Comparison of ENCODE assay signal across 17 cellular contexts in the genomic region with DNA sequence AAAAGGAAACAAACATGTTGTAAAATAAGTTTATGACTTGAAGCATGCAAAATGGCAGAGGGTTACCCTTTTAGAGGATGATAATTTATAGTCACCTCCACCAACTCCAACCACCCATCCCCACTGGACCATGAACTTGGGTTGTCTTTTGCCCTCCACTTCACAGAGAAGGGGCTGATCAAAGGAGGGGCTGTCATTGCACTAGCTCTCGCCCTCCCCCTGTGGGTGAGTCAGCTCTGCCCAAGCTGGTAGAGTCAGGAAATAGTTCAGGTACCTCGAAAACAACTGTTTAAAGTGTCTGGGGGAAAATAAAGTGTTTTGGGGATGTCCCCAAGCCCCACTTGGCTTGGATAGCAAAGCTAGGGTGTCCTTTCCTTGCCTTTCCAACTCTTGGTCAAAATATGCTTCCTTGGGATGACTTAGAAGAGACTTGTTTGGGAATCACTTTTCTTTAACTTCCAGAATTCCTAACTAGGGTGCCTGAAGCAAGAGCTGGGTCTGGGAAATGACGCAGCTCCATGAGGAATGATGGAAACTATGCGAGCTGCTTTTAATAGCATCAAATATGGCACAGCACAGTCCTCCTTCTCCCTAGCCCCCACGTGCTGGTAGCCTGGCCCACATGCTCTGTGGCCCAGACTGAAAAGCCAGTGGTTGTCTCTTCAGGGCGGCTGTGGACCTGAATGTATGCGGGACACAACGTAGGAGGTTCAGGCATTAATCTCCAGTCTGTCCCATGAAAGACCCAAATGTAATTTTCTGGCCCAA. TPM values are rescaled to one million over a fixed set of nuclear protein-coding genes. Genes with fewer than 3 reads are reported as not detected.
DNase-seq lines count a peak whose midpoint lies in the region; ATAC-seq, FAIRE-seq and TF ChIP-seq lines count a peak whose summit lies in the region.
"Had no signal": no experiment of that assay in that cellular context is flagged by ENCODE, and none has a peak within 500 bp of the region (broad histone marks: within the 10 kb centered on the region; RNA-seq: fewer than 3 reads in every experiment).

No MANE protein-coding gene starts in this region.

- no peak overlapping the region for H4K91ac ChIP-seq in mesenchymal stem cell (ENCODE audit: low read length)

- no peak overlapping the region for H2AK5ac ChIP-seq in mesenchymal stem cell (ENCODE audit: low read length, severe bottlenecking)

- DNase-seq in AG04449 (ENCODE audit: low read depth, low spot score) (peak; percentile 64), HCEC 1CT (peak; percentile 23), K562 (ENCODE audit: extremely low read depth in 1 of 4, low spot score in 3 of 4) (no peak), mesenchymal stem cell (peak; percentile 27), cerebellar cortex (ENCODE audit: low spot score) (no peak), Right ventricle myocardium superior (no peak)
- DNase-seq in activated CD4-positive, CD25-positive, alpha-beta regulatory T cell treated with anti-CD3 and anti-CD28 coated beads, Interleukin-2, amount 50 U/mL, for 72 hours, result no peak
- DNase-seq in stimulated activated CD4-positive, alpha-beta T cell treated with anti-CD3 and anti-CD28 coated beads, Interleukin-12 subunit alpha, Interleukin-12 subunit beta, amount 100 ng/mL, for 4 hours, result no peak
- DNase-seq: activated CD4-positive, alpha-beta T cell treated with anti-CD3 and anti-CD28 coated beads, Interleukin-2, amount 50 U/mL, for 48 hours; activated gamma-delta T cell; NCI-H1105; NCI-H526; posterior cingulate gyrus; upper lobe of right lung had no signal

- H2BK120ac ChIP-seq in mesenchymal stem cell (ENCODE audit: low read depth, low read length), result no peak overlapping the region

- H3K79me2 ChIP-seq in K562 (ENCODE audit: control insufficient read depth, insufficient read depth, low read length), result no peaks in the 10 kb centered on the region

- no peak for FAIRE-seq in K562 (lab: Jason Lieb, UNC)
- FAIRE-seq: endometrium, H54 had no signal

- CTCF ChIA-PET in AG04449 (lab: Yijun Ruan, JAX) (interaction anchor here (0.9 to 1.3 kb wide), 4 partner anchors 8 to 81 kb away, joined by 3 to 5 read pairs (median 4); no protein-coding TSS in a partner anchor), K562 (lab: Yijun Ruan, JAX; ENCODE audit: low intra/inter-chr PET ratio) (no interaction called here)

- H4K20me1 ChIP-seq in K562 (replicated peaks; ENCODE audit: control insufficient read depth, insufficient read depth, low read length), result no peaks in the 10 kb centered on the region

- no peaks in the 10 kb centered on the region for H3K36me3 ChIP-seq in K562 (ENCODE audit: control insufficient read depth, insufficient read depth, low read length)
- H3K36me3 ChIP-seq in mesenchymal stem cell (ENCODE audit: control insufficient read depth in 1 of 2, insufficient read depth in 2 of 2, low read depth in 1 of 2, low read length in 2 of 2), result no peaks in the 10 kb centered on the region
- H3K36me3 ChIP-seq: breast epithelium, upper lobe of right lung had no signal

- no peak for TF ChIP-seq RAD21 in K562 (CRISPR knock-in tag; conservative IDR thresholded peaks at IDR 0.05 in 1 of 2, IDR thresholded peaks at IDR 0.05 in 1 of 2)

- H3K4me2 ChIP-seq in K562 (ENCODE audit: insufficient read depth, low read length), result no peak overlapping the region
- H3K4me2 ChIP-seq in mesenchymal stem cell (ENCODE audit: low read length, poor library complexity, severe bottlenecking), result no peak overlapping the region

- H3K27ac ChIP-seq in K562 (ENCODE audit: extremely low read depth, low read depth, low read length) (no peak overlapping the region), mesenchymal stem cell (ENCODE audit: low read length, poor library complexity, severe bottlenecking) (no peak overlapping the region)
- H3K27ac ChIP-seq: upper lobe of right lung had no signal

- POLR2A ChIA-PET in AG04449 (lab: Yijun Ruan, JAX), result no interaction called here
- POLR2A ChIA-PET in K562 (lab: Yijun Ruan, JAX), result interaction anchor here (0.6 to 0.8 kb wide), 2 partner anchors 26 to 1828 kb away, joined by 3 read pairs; no protein-coding TSS in a partner anchor

- no peak overlapping the region for H2BK15ac ChIP-seq in mesenchymal stem cell (ENCODE audit: low read depth, poor library complexity, severe bottlenecking)

- H2AFZ ChIP-seq in K562 (ENCODE audit: low read depth, low read length), result no peak overlapping the region
- no peak overlapping the region for H2AFZ ChIP-seq in mesenchymal stem cell (ENCODE audit: low read depth, low read length)

- ATAC-seq in K562, result no peak
- no peak for ATAC-seq in Right ventricle myocardium superior (ENCODE audit: poor library complexity)
- ATAC-seq: upper lobe of right lung had no signal

- intact Hi-C loops in K562 (cut with micrococcal nuclease) (no loop called here), Right ventricle myocardium superior (cut with DNase I) (no loop called here)

- H3K4ac ChIP-seq in mesenchymal stem cell (ENCODE audit: low read depth in 1 of 2, low read length in 2 of 2), result no peak overlapping the region

- H3K4me1 ChIP-seq in K562 (replicated peaks in 1 of 2; ENCODE audit: control insufficient read depth in 2 of 2, insufficient read depth in 2 of 2, low read length in 2 of 2) (no peaks in the 10 kb centered on the region; a peak in 1 of 5 replicates), mesenchymal stem cell (ENCODE audit: control insufficient read depth, insufficient read depth, low read depth, low read length) (peaks cover 2% of the 10 kb centered on the region)
- H3K4me1 ChIP-seq: breast epithelium, upper lobe of right lung had no signal

- no peak overlapping the region for H4K8ac ChIP-seq in mesenchymal stem cell (ENCODE audit: low read length)

- H2BK5ac ChIP-seq in mesenchymal stem cell (ENCODE audit: low read depth, low read length, poor library complexity, severe bottlenecking), result no peak overlapping the region

- no peak overlapping the region for H3K18ac ChIP-seq in mesenchymal stem cell (ENCODE audit: low read depth in 1 of 2, low read length in 2 of 2)

- no peak overlapping the region for H3K14ac ChIP-seq in mesenchymal stem cell (ENCODE audit: low read length in 2 of 2)

- no peak for TF ChIP-seq POLR2A in K562 (conservative IDR thresholded peaks at IDR 0.05)

- H3K79me1 ChIP-seq in mesenchymal stem cell (replicated peaks; ENCODE audit: low read length, poor library complexity, severe bottlenecking), result no peaks in the 10 kb centered on the region

- no TSS peak for BruUV-seq in K562 (replicated peaks; lab: Mats Ljungman, UMichigan)

- 5% methylated on average over 8 of the region's 8 CpGs for WGBS in K562 (ENCODE audit: insufficient coverage, low coverage, missing lambda C conversion rate)
- 70% methylated on average over 8 of the region's 8 CpGs for WGBS in mesenchymal stem cell

- H3K9me3 ChIP-seq in K562 (replicated peaks; ENCODE audit: control insufficient read depth, insufficient read depth, low read depth, low read length) (no peaks in the 10 kb centered on the region), mesenchymal stem cell (ENCODE audit: control insufficient read depth, low read length) (no peaks in the 10 kb centered on the region)
- H3K9me3 ChIP-seq: breast epithelium, upper lobe of right lung had no signal

- H3K4me3 ChIP-seq in AG04449 (ENCODE audit: low read depth, low read length) (no peak overlapping the region), K562 (no peak overlapping the region), mesenchymal stem cell (ENCODE audit: insufficient read depth in 1 of 2, low read depth in 1 of 2, low read length in 2 of 2) (no peak overlapping the region)
- H3K4me3 ChIP-seq: breast epithelium, upper lobe of right lung had no signal

- no peak overlapping the region for H2BK12ac ChIP-seq in mesenchymal stem cell (ENCODE audit: low read length in 2 of 2)

- peaks cover 22 to 66% of the 10 kb centered on the region in 2 experiments for H3K27me3 ChIP-seq in K562 (ENCODE audit: control insufficient read depth in 2 of 2, insufficient read depth in 2 of 2, low read length in 2 of 2)
- H3K27me3 ChIP-seq in mesenchymal stem cell (ENCODE audit: control insufficient read depth in 1 of 2, insufficient read depth in 1 of 2, low read length in 2 of 2), result peaks cover 0 to under 1% of the 10 kb centered on the region in 2 experiments
- H3K27me3 ChIP-seq: breast epithelium, upper lobe of right lung had no signal

- no peak for TF ChIP-seq EP300 in K562 (IDR thresholded peaks at IDR 0.05; ENCODE audit: low read length)

- no peaks in the 10 kb centered on the region for H3K9me1 ChIP-seq in K562 (ENCODE audit: control insufficient read depth, insufficient read depth, low read length)

- TF ChIP-seq CTCF in AG04449 (IDR thresholded peaks at IDR 0.05; ENCODE audit: insufficient read depth, low read length, missing control alignments) (no peak), K562 (IDR thresholded peaks at IDR 0.05 in 2 of 3, conservative IDR thresholded peaks at IDR 0.05 in 1 of 3; ENCODE audit: insufficient read depth in 2 of 3, low read depth in 1 of 3, low read length in 3 of 3) (peak in 2 of 3 experiments; percentile 8 to 14; a peak in 1 of 6 replicates)

- H3K9ac ChIP-seq in K562 (ENCODE audit: insufficient read depth in 1 of 2, low read depth in 2 of 2, low read length in 2 of 2) (no peak overlapping the region), mesenchymal stem cell (ENCODE audit: low read length) (no peak overlapping the region)

- H3K23ac ChIP-seq in mesenchymal stem cell (ENCODE audit: low read length in 2 of 2), result no peak overlapping the region

- in situ Hi-C loops in K562 (cut with MboI), result no loop called here

RNA-seq across cellular contexts. Expression of a gene that starts 40.7 kb away (rescaled TPM):
- not detected in 2 replicates for total RNA-seq in K562 (2011; cell fraction: chromatin; rRNA removed; ENCODE audit: low replicate concordance)
- not detected in 2 replicates for total RNA-seq in K562 (2011; cell fraction: nucleolus; rRNA removed)
- not detected in 2 replicates for total RNA-seq in K562 (2011; cell fraction: nucleoplasm; rRNA removed)
- total RNA-seq in K562 (2014; rRNA removed), result not detected in 2 replicates
- not detected in 2 replicates for total RNA-seq in K562 (2014; rRNA removed; fragmentation: Illumina TruSeq; extraction: Trizol)
- not detected in 2 replicates for total RNA-seq in K562 (2015; rRNA removed; fragmentation: Illumina TruSeq; extraction: Trizol)
- total RNA-seq in K562 (2021), result not detected in 2 replicates
- polyA plus RNA-seq in K562 (2011; rRNA removed), result not detected in 2 replicates
- polyA plus RNA-seq in K562 (2011; cell fraction: cytosol; rRNA removed), result not detected in 2 replicates
- polyA plus RNA-seq in K562 (2011; cell fraction: nucleus; rRNA removed), result not detected in 2 replicates
- polyA plus RNA-seq in K562 (2012), result 0.06 TPM in 1 of 2 replicates, not detected in the other
- polyA plus RNA-seq in K562 (2014; fragmentation: Illumina TruSeq; extraction: Trizol), result not detected in 2 replicates
- polyA plus RNA-seq in K562 (2014; fragmentation: Nextera tagmentation; extraction: Ambion mirVana), result not detected
- not detected in 2 replicates for polyA plus RNA-seq in K562 (2014; rRNA removed)
- not detected in 2 replicates for polyA minus RNA-seq in K562 (2011; rRNA and poly(A)+ RNA removed)
- not detected in 2 replicates for polyA minus RNA-seq in K562 (2011; cell fraction: cytosol; rRNA and poly(A)+ RNA removed)
- polyA minus RNA-seq in K562 (2011; cell fraction: nucleus; rRNA and poly(A)+ RNA removed), result not detected in 2 replicates
- polyA plus RNA-seq in mesenchymal stem cell (2013, experiment 1 of 2), result not detected
- polyA plus RNA-seq in mesenchymal stem cell (2013, experiment 2 of 2), result not detected
- not detected for total RNA-seq in Right ventricle myocardium superior

Comparison
In these comparisons a context has a peak if more than half of its experiments do, and no peak if none do; other contexts are left out.
1. DNase-seq: peak in AG04449 (single experiment), HCEC 1CT (single experiment) and mesenchymal stem cell (single experiment); none in K562 (0 of 4), cerebellar cortex (single experiment), activated CD4-positive, CD25-positive, alpha-beta regulatory T cell treated with anti-CD3 and anti-CD28 coated beads, Interleukin-2, amount 50 U/mL, for 72 hours (single experiment), stimulated activated CD4-positive, alpha-beta T cell treated with anti-CD3 and anti-CD28 coated beads, Interleukin-12 subunit alpha, Interleukin-12 subunit beta, amount 100 ng/mL, for 4 hours (single experiment) and Right ventricle myocardium superior (single experiment).